10 cellular contexts compared by ENCODE assay signal in the genomic region with DNA sequence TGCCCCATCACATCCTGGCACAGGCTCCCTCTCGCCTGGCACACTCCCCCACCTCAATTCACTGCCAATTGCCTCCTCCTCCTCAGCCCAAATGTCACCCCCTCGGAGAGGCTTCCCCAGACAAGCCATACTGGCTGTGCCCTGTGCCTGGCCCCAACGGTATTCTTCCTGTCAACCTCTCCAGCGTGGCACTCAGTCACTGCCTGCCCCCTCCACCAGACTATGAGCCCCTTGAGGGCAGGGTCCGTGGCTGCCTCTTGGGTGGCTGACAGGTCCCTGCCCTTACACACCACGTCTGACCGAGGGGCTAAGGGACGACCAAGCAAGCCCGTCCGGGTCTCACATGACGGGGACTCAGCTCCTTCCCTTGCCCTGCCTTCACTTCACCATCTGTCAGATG.
DNase-seq lines count a peak whose midpoint lies in the region; ATAC-seq, FAIRE-seq and TF ChIP-seq lines count a peak whose summit lies in the region.
"Had no signal": no experiment of that assay in that cellular context is flagged by ENCODE, and none has a peak within 500 bp of the region (broad histone marks: within the 10 kb centered on the region; RNA-seq: fewer than 3 reads in every experiment).

No MANE protein-coding gene starts in this region.

- TF ChIP-seq POLR2A in upper lobe of left lung (IDR thresholded peaks at IDR 0.05): no peak

- TF ChIP-seq CTCF in endothelial cell (IDR thresholded peaks at IDR 0.05; ENCODE audit: unreplicated experiment): no peak
- TF ChIP-seq CTCF in neural progenitor cell (IDR thresholded peaks at IDR 0.05): no peak
- TF ChIP-seq CTCF in upper lobe of left lung (IDR thresholded peaks at IDR 0.05): no peak

- peaks cover 62% of the 10 kb centered on the region for H3K79me2 ChIP-seq in neural progenitor cell (ENCODE audit: low read depth)

- no peak for FAIRE-seq in RCC 7860 (lab: Jason Lieb, UNC)

- no peak overlapping the region for H3K4me2 ChIP-seq in neural progenitor cell

- peaks cover 43% of the 10 kb centered on the region for H3K4me1 Mint-ChIP-seq in activated naive CD8-positive, alpha-beta T cell treated with anti-CD3 and anti-CD28 coated beads, Interleukin-2, amount 10 ng/mL, durations not matched to agents 7 days and 5 days
- H3K4me1 Mint-ChIP-seq in activated naive CD8-positive, alpha-beta T cell treated with anti-CD3 and anti-CD28 coated beads for 36 hours: peaks cover 36% of the 10 kb centered on the region
- peaks cover 32% of the 10 kb centered on the region for H3K4me1 Mint-ChIP-seq in endothelial cell (ENCODE audit: unreplicated experiment)
- H3K4me1 Mint-ChIP-seq in neural progenitor cell: peaks cover 65% of the 10 kb centered on the region

- H3K27ac ChIP-seq in neural progenitor cell (no peak overlapping the region), upper lobe of left lung (peak overlapping the region; percentile 81 to 93 (median 86))

- H3K27me3 ChIP-seq in neural progenitor cell: no peaks in the 10 kb centered on the region
- no peaks in the 10 kb centered on the region for H3K27me3 ChIP-seq in upper lobe of left lung

- DNase-seq in activated naive CD8-positive, alpha-beta T cell treated with anti-CD3 and anti-CD28 coated beads, Interleukin-2, amount 10 ng/mL, durations not matched to agents 7 days and 5 days: no peak
- DNase-seq in activated naive CD8-positive, alpha-beta T cell treated with anti-CD3 and anti-CD28 coated beads for 36 hours: no peak
- DNase-seq in endothelial cell (ENCODE audit: low spot score) (no peak), neural progenitor cell (ENCODE audit: low spot score) (no peak), upper lobe of left lung (no peak), RCC 7860 (ENCODE audit: low spot score) (no peak), NCI-H748 treated with DMSO at 0.1 percent for 48 hours (lab: John Stamatoyannopoulos, UW) (no peak), epidermal melanocyte (ENCODE audit: insufficient read length, low spot score) (no peak)
- DNase-seq: NCI-H1092, T-cell had no signal

- H3K4me3 ChIP-seq in neural progenitor cell (no peak overlapping the region), upper lobe of left lung (no peak overlapping the region)

- WGBS in upper lobe of left lung, 2 donors: 52 to 65% methylated on average over 11 of the region's 11 CpGs

- peaks cover 100% of the 10 kb centered on the region for H4K20me1 ChIP-seq in neural progenitor cell (ENCODE audit: low read depth)

- H3K36me3 Mint-ChIP-seq in activated naive CD8-positive, alpha-beta T cell treated with anti-CD3 and anti-CD28 coated beads, Interleukin-2, amount 10 ng/mL, durations not matched to agents 7 days and 5 days: peaks cover 11% of the 10 kb centered on the region
- H3K36me3 Mint-ChIP-seq in activated naive CD8-positive, alpha-beta T cell treated with anti-CD3 and anti-CD28 coated beads for 36 hours: peaks cover 9% of the 10 kb centered on the region
- H3K36me3 Mint-ChIP-seq in endothelial cell (ENCODE audit: low read depth, unreplicated experiment) (peaks cover 18% of the 10 kb centered on the region), neural progenitor cell (peaks cover 15% of the 10 kb centered on the region)

- no peaks in the 10 kb centered on the region for H3K9me3 Mint-ChIP-seq in activated naive CD8-positive, alpha-beta T cell treated with anti-CD3 and anti-CD28 coated beads, Interleukin-2, amount 10 ng/mL, durations not matched to agents 7 days and 5 days
- no peaks in the 10 kb centered on the region for H3K9me3 Mint-ChIP-seq in activated naive CD8-positive, alpha-beta T cell treated with anti-CD3 and anti-CD28 coated beads for 36 hours
- H3K9me3 Mint-ChIP-seq in endothelial cell (ENCODE audit: unreplicated experiment) (no peaks in the 10 kb centered on the region), neural progenitor cell (no peaks in the 10 kb centered on the region)
- H3K9me3 Mint-ChIP-seq: T-cell had no signal

- no peak overlapping the region for H2AFZ ChIP-seq in neural progenitor cell (replicated peaks)

- H3K4me3 Mint-ChIP-seq in activated naive CD8-positive, alpha-beta T cell treated with anti-CD3 and anti-CD28 coated beads, Interleukin-2, amount 10 ng/mL, durations not matched to agents 7 days and 5 days: no peak overlapping the region
- H3K4me3 Mint-ChIP-seq in activated naive CD8-positive, alpha-beta T cell treated with anti-CD3 and anti-CD28 coated beads for 36 hours: no peak overlapping the region
- peak overlapping the region; percentile 31 for H3K4me3 Mint-ChIP-seq in endothelial cell (ENCODE audit: unreplicated experiment)
- H3K4me3 Mint-ChIP-seq in neural progenitor cell: no peak overlapping the region
- H3K4me3 Mint-ChIP-seq: T-cell had no signal

- peaks cover 31% of the 10 kb centered on the region for H3K4me1 ChIP-seq in neural progenitor cell
- H3K4me1 ChIP-seq in upper lobe of left lung: peaks cover 57 to 62% (median 61%) of the 10 kb centered on the region in 4 donors

- H3F3A ChIP-seq in neural progenitor cell (ENCODE audit: low read depth): peaks cover 28% of the 10 kb centered on the region

- H3K27me3 Mint-ChIP-seq in activated naive CD8-positive, alpha-beta T cell treated with anti-CD3 and anti-CD28 coated beads, Interleukin-2, amount 10 ng/mL, durations not matched to agents 7 days and 5 days: no peaks in the 10 kb centered on the region
- no peaks in the 10 kb centered on the region for H3K27me3 Mint-ChIP-seq in activated naive CD8-positive, alpha-beta T cell treated with anti-CD3 and anti-CD28 coated beads for 36 hours
- H3K27me3 Mint-ChIP-seq in endothelial cell (ENCODE audit: unreplicated experiment): peaks cover 15% of the 10 kb centered on the region
- H3K27me3 Mint-ChIP-seq in neural progenitor cell (ENCODE audit: insufficient read depth, low read depth): no peaks in the 10 kb centered on the region
- H3K27me3 Mint-ChIP-seq: T-cell had no signal

- no peak overlapping the region for H3K9ac ChIP-seq in neural progenitor cell

- peak overlapping the region; percentile 75 for H3K27ac Mint-ChIP-seq in activated naive CD8-positive, alpha-beta T cell treated with anti-CD3 and anti-CD28 coated beads, Interleukin-2, amount 10 ng/mL, durations not matched to agents 7 days and 5 days
- no peak overlapping the region for H3K27ac Mint-ChIP-seq in activated naive CD8-positive, alpha-beta T cell treated with anti-CD3 and anti-CD28 coated beads for 36 hours
- peak overlapping the region; percentile 83 for H3K27ac Mint-ChIP-seq in endothelial cell (ENCODE audit: unreplicated experiment)
- peak overlapping the region; percentile 32 for H3K27ac Mint-ChIP-seq in neural progenitor cell

- ATAC-seq in activated naive CD8-positive, alpha-beta T cell treated with anti-CD3 and anti-CD28 coated beads, Interleukin-2, amount 10 ng/mL, durations not matched to agents 7 days and 5 days (ENCODE audit: low read depth): no peak
- ATAC-seq in upper lobe of left lung (ENCODE audit: low FRiP score in 2 of 2): no peak
- ATAC-seq: T-cell had no signal

- no peaks in the 10 kb centered on the region for H3K9me3 ChIP-seq in neural progenitor cell (ENCODE audit: low read depth)
- no peaks in the 10 kb centered on the region for H3K9me3 ChIP-seq in upper lobe of left lung

- no peak for TF ChIP-seq EP300 in upper lobe of left lung (IDR thresholded peaks at IDR 0.05)

- H3K36me3 ChIP-seq in neural progenitor cell: no peaks in the 10 kb centered on the region
- no peaks in the 10 kb centered on the region for H3K36me3 ChIP-seq in upper lobe of left lung

- POLR2A ChIA-PET in activated naive CD8-positive, alpha-beta T cell treated with anti-CD3 and anti-CD28 coated beads, Interleukin-2, amount 10 ng/mL, durations not matched to agents 7 days and 5 days (lab: Charles Lee): interaction anchor here (2.6 kb wide), 1 partner anchor 10 kb away, joined by 11 read pairs; no protein-coding TSS in a partner anchor
